33 cellular contexts compared by ENCODE assay signal in the genomic region with DNA sequence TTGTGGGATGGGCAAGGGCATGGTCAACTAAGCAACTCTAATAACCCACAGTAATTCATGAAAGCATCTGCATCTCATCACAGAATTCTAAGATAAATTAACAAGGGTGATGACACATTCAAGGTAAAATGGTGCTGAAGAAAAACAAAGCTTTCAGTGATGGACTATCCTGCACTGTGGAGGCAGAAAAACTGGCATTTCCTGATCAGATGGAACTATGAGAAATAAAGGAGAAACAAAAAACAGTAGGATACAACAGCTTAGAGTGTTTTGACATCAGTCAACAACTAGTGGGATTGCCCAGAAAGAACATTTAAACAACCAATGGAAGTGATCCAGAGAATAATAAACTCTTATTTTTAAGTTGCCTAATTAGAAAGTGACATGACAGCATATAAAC.
DNase-seq lines count a peak whose midpoint lies in the region; ATAC-seq and TF ChIP-seq lines count a peak whose summit lies in the region.
"Had no signal": no experiment of that assay in that cellular context is flagged by ENCODE, and none has a peak within 500 bp of the region (broad histone marks: within the 10 kb centered on the region; RNA-seq: fewer than 3 reads in every experiment).

No MANE protein-coding gene starts in this region.

- DNase-seq in epithelial cell of esophagus (ENCODE audit: low read depth): peak; percentile 56
- DNase-seq in fibroblast of villous mesenchyme (ENCODE audit: low read depth): peak; percentile 7
- DNase-seq in type B pancreatic cell (ENCODE audit: extremely low spot score, unreplicated experiment): no peak
- no peak for DNase-seq in activated CD4-positive, alpha-beta T cell treated with anti-CD3 and anti-CD28 coated beads, Interleukin-2, amount 50 U/mL, for 1 hour
- DNase-seq in activated CD4-positive, alpha-beta T cell treated with anti-CD3 and anti-CD28 coated beads for 36 hours: no peak
- DNase-seq in occipital lobe (lab: John Stamatoyannopoulos, UW): no peak
- DNase-seq: 8988T; ACHN; AML-193; BE2C; C1 segment of cervical spinal cord; Caco-2; Calu3; CD4-positive, alpha-beta memory T cell; CD4-positive, alpha-beta T cell; CD4-positive, CD25-positive, alpha-beta regulatory T cell; CD8-positive, alpha-beta memory T cell; CD8-positive, alpha-beta T cell; COR-L47; DMS 273 treated with DMSO at 0.1 percent for 48 hours; DMS153; DMS53; DMS79; DMS79 treated with DMSO at 0.1 percent for 48 hours; DND-41; EL had no signal

- ATAC-seq in esophagus mucosa (peak; percentile 60), HG03460 (IDR thresholded peaks at IDR 0.05; ENCODE audit: unreplicated experiment) (no peak)
- ATAC-seq in activated CD4-positive, alpha-beta T cell treated with anti-CD3 and anti-CD28 coated beads for 36 hours: no peak
- ATAC-seq: A549; CD8-positive, alpha-beta T cell had no signal

- no peak for TF ChIP-seq CTCF in epithelial cell of esophagus (IDR thresholded peaks at IDR 0.05; ENCODE audit: insufficient read depth, low read depth, low read length, missing control alignments)
- TF ChIP-seq CTCF in fibroblast of villous mesenchyme (IDR thresholded peaks at IDR 0.05; ENCODE audit: insufficient read depth, low read depth, low read length): no peak
- no peak for TF ChIP-seq CTCF in type B pancreatic cell (conservative IDR thresholded peaks at IDR 0.05)

- peaks cover 10% of the 10 kb centered on the region for H3K9me3 Mint-ChIP-seq in type B pancreatic cell
- peaks cover 5% of the 10 kb centered on the region for H3K9me3 Mint-ChIP-seq in activated CD4-positive, alpha-beta T cell treated with anti-CD3 and anti-CD28 coated beads for 36 hours (ENCODE audit: low read depth)
- H3K9me3 Mint-ChIP-seq: CD4-positive, alpha-beta T cell had no signal

- intact Hi-C loops in activated CD4-positive, alpha-beta T cell treated with anti-CD3 and anti-CD28 coated beads for 36 hours (cut with DNase I, micrococcal nuclease): no loop called here

- CTCF ChIA-PET in activated CD4-positive, alpha-beta T cell treated with anti-CD3 and anti-CD28 coated beads for 36 hours (lab: Charles Lee): no interaction called here

- POLR2A ChIA-PET in activated CD4-positive, alpha-beta T cell treated with anti-CD3 and anti-CD28 coated beads for 36 hours (lab: Charles Lee): no interaction called here

- no peak overlapping the region for H3K4me3 Mint-ChIP-seq in type B pancreatic cell
- no peak overlapping the region for H3K4me3 Mint-ChIP-seq in activated CD4-positive, alpha-beta T cell treated with anti-CD3 and anti-CD28 coated beads for 36 hours
- H3K4me3 Mint-ChIP-seq: B cell; CD14-positive monocyte; CD4-positive, alpha-beta T cell; CD4-positive, CD25-positive, alpha-beta regulatory T cell; CD8-positive, alpha-beta memory T cell; CD8-positive, alpha-beta T cell had no signal

- H3K27ac Mint-ChIP-seq in type B pancreatic cell: peak overlapping the region; percentile 68
- H3K27ac Mint-ChIP-seq in activated CD4-positive, alpha-beta T cell treated with anti-CD3 and anti-CD28 coated beads for 36 hours: no peak overlapping the region
- H3K27ac Mint-ChIP-seq: B cell; CD14-positive monocyte; CD4-positive, alpha-beta memory T cell; CD4-positive, alpha-beta T cell; CD4-positive, CD25-positive, alpha-beta regulatory T cell; CD8-positive, alpha-beta memory T cell; CD8-positive, alpha-beta T cell had no signal

- H3K4me3 ChIP-seq in epithelial cell of esophagus (ENCODE audit: low read length): no peak overlapping the region
- H3K4me3 ChIP-seq in fibroblast of villous mesenchyme (ENCODE audit: low read depth, low read length): no peak overlapping the region
- H3K4me3 ChIP-seq: A549; BLaER1; BLaER1 treated with 17β-estradiol and CSF1 and Interleukin-3, amounts not matched to agents 10 nM and 100 nM had no signal

- H3K36me3 Mint-ChIP-seq in type B pancreatic cell: peaks cover 9% of the 10 kb centered on the region
- H3K36me3 Mint-ChIP-seq in activated CD4-positive, alpha-beta T cell treated with anti-CD3 and anti-CD28 coated beads for 36 hours (ENCODE audit: low read depth): no peaks in the 10 kb centered on the region
- H3K36me3 Mint-ChIP-seq: CD14-positive monocyte; CD4-positive, alpha-beta memory T cell; CD4-positive, CD25-positive, alpha-beta regulatory T cell; CD8-positive, alpha-beta memory T cell; CD8-positive, alpha-beta T cell had no signal

- H3K27me3 Mint-ChIP-seq in type B pancreatic cell: no peaks in the 10 kb centered on the region
- H3K27me3 Mint-ChIP-seq in activated CD4-positive, alpha-beta T cell treated with anti-CD3 and anti-CD28 coated beads for 36 hours: peaks cover 8% of the 10 kb centered on the region
- H3K27me3 Mint-ChIP-seq: B cell; CD4-positive, alpha-beta T cell had no signal

- no peaks in the 10 kb centered on the region for H3K4me1 Mint-ChIP-seq in type B pancreatic cell (ENCODE audit: unreplicated experiment)
- no peaks in the 10 kb centered on the region for H3K4me1 Mint-ChIP-seq in activated CD4-positive, alpha-beta T cell treated with anti-CD3 and anti-CD28 coated beads for 36 hours
- H3K4me1 Mint-ChIP-seq: B cell; CD14-positive monocyte; CD4-positive, alpha-beta memory T cell; CD4-positive, CD25-positive, alpha-beta regulatory T cell; CD8-positive, alpha-beta memory T cell had no signal

Comparison
In these comparisons a context has a peak if more than half of its experiments do, and no peak if none do; other contexts are left out.
1. DNase-seq: peak in epithelial cell of esophagus (single experiment) and fibroblast of villous mesenchyme (single experiment); none in type B pancreatic cell (single experiment), activated CD4-positive, alpha-beta T cell treated with anti-CD3 and anti-CD28 coated beads, Interleukin-2, amount 50 U/mL, for 1 hour (single experiment), activated CD4-positive, alpha-beta T cell treated with anti-CD3 and anti-CD28 coated beads for 36 hours (single experiment) and occipital lobe (single experiment).